In the genomic region with DNA sequence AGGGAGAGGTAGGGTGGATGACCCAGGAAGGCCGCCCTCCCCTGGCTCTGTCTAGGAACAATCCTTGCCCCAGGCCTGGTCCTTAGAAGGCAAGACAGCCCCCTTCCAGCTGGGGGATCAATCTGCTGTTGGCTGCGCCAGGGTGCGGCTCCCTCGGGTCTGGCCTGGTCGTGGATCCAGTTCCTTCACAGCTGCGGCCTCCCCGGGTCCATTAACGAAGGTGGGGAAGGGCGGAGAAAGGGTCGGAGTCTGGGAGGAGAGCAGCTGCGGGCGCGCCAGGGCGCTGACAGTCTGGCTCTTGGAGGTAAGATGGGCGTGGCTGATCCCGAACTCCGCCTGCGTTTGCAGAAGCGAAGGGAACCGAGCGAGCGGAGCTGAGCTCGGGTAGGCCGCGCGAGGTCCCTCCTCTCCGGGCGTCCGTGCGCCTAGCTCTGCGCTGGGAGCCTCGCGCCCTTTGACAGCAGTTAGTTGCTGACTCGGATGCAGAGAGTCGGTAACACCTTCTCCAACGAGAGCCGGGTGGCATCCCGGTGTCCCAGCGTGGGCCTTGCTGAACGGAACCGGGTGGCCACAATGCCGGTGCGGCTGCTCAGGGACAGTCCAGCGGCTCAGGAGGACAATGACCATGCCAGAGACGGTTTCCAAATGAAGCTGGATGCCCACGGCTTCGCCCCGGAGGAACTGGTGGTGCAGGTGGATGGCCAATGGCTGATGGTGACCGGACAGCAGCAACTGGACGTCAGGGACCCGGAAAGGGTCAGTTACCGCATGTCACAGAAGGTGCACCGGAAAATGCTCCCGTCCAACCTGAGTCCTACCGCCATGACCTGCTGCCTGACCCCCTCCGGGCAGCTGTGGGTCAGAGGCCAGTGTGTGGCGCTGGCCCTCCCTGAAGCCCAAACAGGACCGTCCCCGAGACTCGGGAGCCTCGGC, we compare ENCODE assay signal across 8 cellular contexts. TPM values are rescaled to one million over a fixed set of nuclear protein-coding genes. Genes with fewer than 3 reads are reported as not detected.
DNase-seq lines count a peak whose midpoint lies in the region; ATAC-seq and TF ChIP-seq lines count a peak whose summit lies in the region.

A gene with protein sequence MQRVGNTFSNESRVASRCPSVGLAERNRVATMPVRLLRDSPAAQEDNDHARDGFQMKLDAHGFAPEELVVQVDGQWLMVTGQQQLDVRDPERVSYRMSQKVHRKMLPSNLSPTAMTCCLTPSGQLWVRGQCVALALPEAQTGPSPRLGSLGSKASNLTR (plus strand): TSS at position 434 of the 933 bp plus-strand sequence. CDS start 47 bp downstream, at position 481.

- peak within 1 kb of the TSS; percentile 74 to 89 (median 86) for H3K27ac ChIP-seq in body of pancreas
- peak within 1 kb of the TSS; percentile 79 to 81 for H3K27ac ChIP-seq in liver (ENCODE audit: low read depth in 1 of 2, low read length in 2 of 2)

- ATAC-seq in body of pancreas, result peak; percentile 86

- H3K4me3 ChIP-seq in body of pancreas (no peak within 1 kb of the TSS), liver (ENCODE audit: low read depth in 1 of 3, low read length in 3 of 3) (peak within 1 kb of the TSS; percentile 21 to 61 (median 25))

- no peak for DNase-seq in activated naive CD4-positive, alpha-beta T cell (lab: John Stamatoyannopoulos, UW)
- DNase-seq in body of pancreas (peak; percentile 91 to 96 (median 94)), ureter (ENCODE audit: low spot score) (peak; percentile 71), NCI-H1417 treated with DMSO at 0.1 percent for 48 hours (lab: John Stamatoyannopoulos, UW) (no peak), RPMI8226 (no peak)
- no peak for DNase-seq in activated CD4-positive, alpha-beta T cell treated with anti-CD3 and anti-CD28 coated beads for 48 hours

- H3K9me3 ChIP-seq in body of pancreas (no peaks in the 10 kb centered on the region), liver (ENCODE audit: control insufficient read depth in 4 of 4, low read length in 3 of 4) (no peaks in the 10 kb centered on the region)

- H3K27me3 ChIP-seq in body of pancreas (no peaks in the 10 kb centered on the region), liver (ENCODE audit: control insufficient read depth in 4 of 4, insufficient read depth in 4 of 4, low read length in 3 of 4) (no peaks in the 10 kb centered on the region)

- peaks cover 0 to 9% of the 10 kb centered on the region in 2 donors for H3K36me3 ChIP-seq in body of pancreas (replicated peaks in 1 of 2; ENCODE audit: insufficient read depth in 1 of 2, low read depth in 2 of 2)
- H3K36me3 ChIP-seq in liver (ENCODE audit: control insufficient read depth in 4 of 4, insufficient read depth in 3 of 4, low read depth in 1 of 4, low read length in 3 of 4), result peaks cover 8 to 25% (median 18%) of the 10 kb centered on the region in 4 donors

- H3K9ac ChIP-seq in liver (ENCODE audit: low read depth in 1 of 2, low read length in 2 of 2), result peak within 1 kb of the TSS in 1 of 2 donors; percentile 56

- TF ChIP-seq CTCF in body of pancreas (IDR thresholded peaks at IDR 0.05), result peak in 1 of 7 experiments; percentile 11
- no peak for TF ChIP-seq CTCF in liver (IDR thresholded peaks at IDR 0.05; ENCODE audit: low read depth, low read length, missing input control)

- peaks cover 10% of the 10 kb centered on the region for H3K36me3 Mint-ChIP-seq in activated naive CD4-positive, alpha-beta T cell treated with anti-CD3 and anti-CD28 coated beads, Interleukin-2, amount 50 U/mL, for 24 hours

- 20 to 36% methylated on average over 6 to 61 of the region's 61 CpGs for WGBS in body of pancreas, 2 donors
- 39% methylated on average over 61 of the region's 61 CpGs for WGBS in liver

- TF ChIP-seq POLR2A in body of pancreas (IDR thresholded peaks at IDR 0.05), result peak; percentile 64 to 79 (median 70)

- H3K9me3 Mint-ChIP-seq in activated naive CD4-positive, alpha-beta T cell treated with anti-CD3 and anti-CD28 coated beads, Interleukin-2, amount 50 U/mL, for 24 hours, result no peaks in the 10 kb centered on the region

- peak within 1 kb of the TSS; percentile 66 for H3K4me3 Mint-ChIP-seq in activated naive CD4-positive, alpha-beta T cell treated with anti-CD3 and anti-CD28 coated beads, Interleukin-2, amount 50 U/mL, for 24 hours

- no peaks in the 10 kb centered on the region for H3K27me3 Mint-ChIP-seq in activated naive CD4-positive, alpha-beta T cell treated with anti-CD3 and anti-CD28 coated beads, Interleukin-2, amount 50 U/mL, for 24 hours

- no peak within 1 kb of the TSS for H3K27ac Mint-ChIP-seq in activated naive CD4-positive, alpha-beta T cell treated with anti-CD3 and anti-CD28 coated beads, Interleukin-2, amount 50 U/mL, for 24 hours

- H3K4me1 ChIP-seq in body of pancreas, result peaks cover 30% of the 10 kb centered on the region
- H3K4me1 ChIP-seq in liver (ENCODE audit: control insufficient read depth in 4 of 4, insufficient read depth in 4 of 4, low read length in 3 of 4), result peaks cover 6 to 27% (median 17%) of the 10 kb centered on the region in 4 donors

- TF ChIP-seq RAD21 in liver (IDR thresholded peaks at IDR 0.05), result peak in 1 of 2 donors; percentile 44

- intact Hi-C loops in body of pancreas (cut with DNase I), result no loop called here

- peaks cover 21% of the 10 kb centered on the region for H3K4me1 Mint-ChIP-seq in activated naive CD4-positive, alpha-beta T cell treated with anti-CD3 and anti-CD28 coated beads, Interleukin-2, amount 50 U/mL, for 24 hours

TF ChIP-seq in liver, 16 proteins besides CTCF, POLR2A, EP300 and RAD21:
- TF ChIP-seq NR2F2 (IDR thresholded peaks at IDR 0.05), result peak; percentile 51
- TF ChIP-seq, protein P1, sequence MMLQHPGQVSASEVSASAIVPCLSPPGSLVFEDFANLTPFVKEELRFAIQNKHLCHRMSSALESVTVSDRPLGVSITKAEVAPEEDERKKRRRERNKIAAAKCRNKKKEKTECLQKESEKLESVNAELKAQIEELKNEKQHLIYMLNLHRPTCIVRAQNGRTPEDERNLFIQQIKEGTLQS (IDR thresholded peaks at IDR 0.05), result no peak
- TF ChIP-seq TAF1 (conservative IDR thresholded peaks at IDR 0.05), result no peak
- TF ChIP-seq HNF4A (conservative IDR thresholded peaks at IDR 0.05), result peak; percentile 28 to 73
- TF ChIP-seq SP1 (IDR thresholded peaks at IDR 0.05), result peak; percentile 53
- TF ChIP-seq ZBTB33 (IDR thresholded peaks at IDR 0.05), result no peak
- TF ChIP-seq EGR1 (IDR thresholded peaks at IDR 0.05; ENCODE audit: low read depth in 2 of 2), result no peak
- peak; percentile 43 to 82 for TF ChIP-seq RXRA (IDR thresholded peaks at IDR 0.05)
- peak in 1 of 2 donors; percentile 74 for TF ChIP-seq GABPA (IDR thresholded peaks at IDR 0.05 in 1 of 2, conservative IDR thresholded peaks at IDR 0.05 in 1 of 2)
- TF ChIP-seq HNF4G (IDR thresholded peaks at IDR 0.05), result no peak
- peak; percentile 66 for TF ChIP-seq YY1 (IDR thresholded peaks at IDR 0.05)
- TF ChIP-seq, protein P2, sequence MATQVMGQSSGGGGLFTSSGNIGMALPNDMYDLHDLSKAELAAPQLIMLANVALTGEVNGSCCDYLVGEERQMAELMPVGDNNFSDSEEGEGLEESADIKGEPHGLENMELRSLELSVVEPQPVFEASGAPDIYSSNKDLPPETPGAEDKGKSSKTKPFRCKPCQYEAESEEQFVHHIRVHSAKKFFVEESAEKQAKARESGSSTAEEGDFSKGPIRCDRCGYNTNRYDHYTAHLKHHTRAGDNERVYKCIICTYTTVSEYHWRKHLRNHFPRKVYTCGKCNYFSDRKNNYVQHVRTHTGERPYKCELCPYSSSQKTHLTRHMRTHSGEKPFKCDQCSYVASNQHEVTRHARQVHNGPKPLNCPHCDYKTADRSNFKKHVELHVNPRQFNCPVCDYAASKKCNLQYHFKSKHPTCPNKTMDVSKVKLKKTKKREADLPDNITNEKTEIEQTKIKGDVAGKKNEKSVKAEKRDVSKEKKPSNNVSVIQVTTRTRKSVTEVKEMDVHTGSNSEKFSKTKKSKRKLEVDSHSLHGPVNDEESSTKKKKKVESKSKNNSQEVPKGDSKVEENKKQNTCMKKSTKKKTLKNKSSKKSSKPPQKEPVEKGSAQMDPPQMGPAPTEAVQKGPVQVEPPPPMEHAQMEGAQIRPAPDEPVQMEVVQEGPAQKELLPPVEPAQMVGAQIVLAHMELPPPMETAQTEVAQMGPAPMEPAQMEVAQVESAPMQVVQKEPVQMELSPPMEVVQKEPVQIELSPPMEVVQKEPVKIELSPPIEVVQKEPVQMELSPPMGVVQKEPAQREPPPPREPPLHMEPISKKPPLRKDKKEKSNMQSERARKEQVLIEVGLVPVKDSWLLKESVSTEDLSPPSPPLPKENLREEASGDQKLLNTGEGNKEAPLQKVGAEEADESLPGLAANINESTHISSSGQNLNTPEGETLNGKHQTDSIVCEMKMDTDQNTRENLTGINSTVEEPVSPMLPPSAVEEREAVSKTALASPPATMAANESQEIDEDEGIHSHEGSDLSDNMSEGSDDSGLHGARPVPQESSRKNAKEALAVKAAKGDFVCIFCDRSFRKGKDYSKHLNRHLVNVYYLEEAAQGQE (IDR thresholded peaks at IDR 0.05), result peak; percentile 36
- no peak for TF ChIP-seq FOXA2 (IDR thresholded peaks at IDR 0.05)
TF ChIP-seq in liver: peak in this region for 7.

RNA-seq across cellular contexts. Expression of the gene that starts here (rescaled TPM):
- 1 to 10 TPM in 1 of 2 donors, not detected in 1; 1.8 TPM for total RNA-seq in body of pancreas
- total RNA-seq in liver, result under 1 TPM; 0.17 to 0.42 TPM
- polyA plus RNA-seq in liver, result 1 to 10 TPM in 1 of 2 donors, under 1 TPM in 1; 0.69 to 4.0 TPM
- total RNA-seq in ureter, result not detected

Comparison
In these comparisons a context has a peak if more than half of its experiments do, and no peak if none do; other contexts are left out.
1. Peak in DNase-seq in ureter; RNA of the gene not detected or under 1 TPM.
2. DNase-seq: peak in body of pancreas (4 of 4); none in activated naive CD4-positive, alpha-beta T cell (0 of 4), NCI-H1417 treated with DMSO at 0.1 percent for 48 hours (single experiment), activated CD4-positive, alpha-beta T cell treated with anti-CD3 and anti-CD28 coated beads for 48 hours (single experiment) and RPMI8226 (single experiment).
3. H3K4me3 ChIP-seq: peak in liver (3 of 3); none in body of pancreas (0 of 2).